17 cellular contexts compared by ENCODE assay signal in genomic region chr12:67352682-67353081, GRCh38.
DNase-seq lines count a peak whose midpoint lies in the region; ATAC-seq and TF ChIP-seq lines count a peak whose summit lies in the region.
"Had no signal": no experiment of that assay in that cellular context is flagged by ENCODE, and none has a peak within 500 bp of the region (broad histone marks: within the 10 kb centered on the region; RNA-seq: fewer than 3 reads in every experiment).

No MANE protein-coding gene starts in this region.

- H2AFZ ChIP-seq in mammary epithelial cell (ENCODE audit: low read depth, low read length) (no peak overlapping the region), PC-3 (ENCODE audit: low read length) (no peak overlapping the region)

- H3K79me2 ChIP-seq in mammary epithelial cell (ENCODE audit: insufficient read depth, low read length) (no peaks in the 10 kb centered on the region), PC-3 (ENCODE audit: low read length) (no peaks in the 10 kb centered on the region)

- H3K27ac ChIP-seq in mammary epithelial cell (ENCODE audit: insufficient read depth, low read depth, low read length), result no peak overlapping the region
- no peak overlapping the region for H3K27ac ChIP-seq in breast epithelium
- H3K27ac ChIP-seq in PC-3 (ENCODE audit: low read length), result no peak overlapping the region
- peak overlapping the region; percentile 18 for H3K27ac ChIP-seq in psoas muscle
- H3K27ac ChIP-seq: C4-2B had no signal

- no peak overlapping the region for H3K4me3 Mint-ChIP-seq in activated naive CD4-positive, alpha-beta T cell treated with anti-CD3 and anti-CD28 coated beads, Interleukin-2, amount 10 ng/mL, durations not matched to agents 7 days and 5 days
- H3K4me3 Mint-ChIP-seq: HFFc6 had no signal

- H3K9me3 ChIP-seq in mammary epithelial cell (replicated peaks; ENCODE audit: insufficient read depth, low read length) (no peaks in the 10 kb centered on the region), breast epithelium (no peaks in the 10 kb centered on the region), PC-3 (ENCODE audit: low read length) (no peaks in the 10 kb centered on the region), psoas muscle (no peaks in the 10 kb centered on the region)

- in situ Hi-C loops in mammary epithelial cell (cut with MboI; ENCODE audit: low sequenced_read_pairs in 2 of 2), result loop anchor here (10.0 to 25.0 kb wide), 2 partner anchors 585 to 592 kb away; no protein-coding TSS in a partner anchor

- no peak overlapping the region for H3K9ac ChIP-seq in mammary epithelial cell (ENCODE audit: insufficient read depth, low read length)
- H3K9ac ChIP-seq in PC-3 (ENCODE audit: low read length), result no peak overlapping the region

- ATAC-seq in PC-3 (no peak), psoas muscle (no peak), HG03460 (IDR thresholded peaks at IDR 0.05; ENCODE audit: unreplicated experiment) (no peak)

- DNase-seq in mammary epithelial cell (peak; percentile 33), breast epithelium (ENCODE audit: low spot score in 2 of 2) (no peak), PC-3 (peak; percentile 14), epithelial cell of esophagus (ENCODE audit: low read depth) (peak; percentile 41), psoas muscle (no peak), mucosa of gallbladder (ENCODE audit: low spot score) (no peak)
- no peak for DNase-seq in activated naive CD4-positive, alpha-beta T cell treated with anti-CD3 and anti-CD28 coated beads, Interleukin-2, amount 10 ng/mL, durations not matched to agents 7 days and 5 days
- DNase-seq: H7, HFFc6, Kasumi-1, NCI-H1694, NCI-H2081, NCI-H2171, NCI-H526, Right ventricle myocardium superior had no signal

- H3K27me3 Mint-ChIP-seq in activated naive CD4-positive, alpha-beta T cell treated with anti-CD3 and anti-CD28 coated beads, Interleukin-2, amount 10 ng/mL, durations not matched to agents 7 days and 5 days, result peaks cover 5% of the 10 kb centered on the region

- H3K36me3 Mint-ChIP-seq in activated naive CD4-positive, alpha-beta T cell treated with anti-CD3 and anti-CD28 coated beads, Interleukin-2, amount 10 ng/mL, durations not matched to agents 7 days and 5 days, result no peaks in the 10 kb centered on the region

- no peaks in the 10 kb centered on the region for H3F3A ChIP-seq in PC-3 (ENCODE audit: low read length, unreplicated experiment)

- peaks cover 8% of the 10 kb centered on the region for H3K9me3 Mint-ChIP-seq in activated naive CD4-positive, alpha-beta T cell treated with anti-CD3 and anti-CD28 coated beads, Interleukin-2, amount 10 ng/mL, durations not matched to agents 7 days and 5 days
- H3K9me3 Mint-ChIP-seq: HFFc6 had no signal

- TF ChIP-seq CTCF in mammary epithelial cell (conservative IDR thresholded peaks at IDR 0.05 in 1 of 2, IDR thresholded peaks at IDR 0.05 in 1 of 2; ENCODE audit: extremely low read depth in 1 of 2, insufficient read depth in 1 of 2, low read depth in 1 of 2, low read length in 2 of 2), result no peak
- TF ChIP-seq CTCF in breast epithelium (IDR thresholded peaks at IDR 0.05), result no peak
- TF ChIP-seq CTCF in PC-3 (conservative IDR thresholded peaks at IDR 0.05; ENCODE audit: low read depth, low read length), result no peak
- TF ChIP-seq CTCF in epithelial cell of esophagus (IDR thresholded peaks at IDR 0.05; ENCODE audit: insufficient read depth, low read depth, low read length, missing control alignments), result no peak
- TF ChIP-seq CTCF in psoas muscle (IDR thresholded peaks at IDR 0.05), result no peak

- no peak overlapping the region for H3K27ac Mint-ChIP-seq in activated naive CD4-positive, alpha-beta T cell treated with anti-CD3 and anti-CD28 coated beads, Interleukin-2, amount 10 ng/mL, durations not matched to agents 7 days and 5 days
- H3K27ac Mint-ChIP-seq: HFFc6 had no signal

- CTCF ChIA-PET in mammary epithelial cell (lab: Charles Lee; ENCODE audit: low non-redundant PET) (no interaction called here), PC-3 (lab: Charles Lee) (no interaction called here)
- CTCF ChIA-PET in activated naive CD4-positive, alpha-beta T cell treated with anti-CD3 and anti-CD28 coated beads, Interleukin-2, amount 10 ng/mL, durations not matched to agents 7 days and 5 days (lab: Charles Lee), result interaction anchor here (1.4 to 6.0 kb wide), 3 partner anchors 11 to 646 kb away, joined by 3 to 72 read pairs (median 3); no protein-coding TSS in a partner anchor

- H3K27me3 ChIP-seq in mammary epithelial cell (ENCODE audit: insufficient read depth, low read length) (no peaks in the 10 kb centered on the region), breast epithelium (no peaks in the 10 kb centered on the region), PC-3 (ENCODE audit: low read length) (no peaks in the 10 kb centered on the region), psoas muscle (ENCODE audit: insufficient read depth in 3 of 3, low read length in 2 of 3) (no peaks in the 10 kb centered on the region)

- POLR2A ChIA-PET in PC-3 (lab: Charles Lee; ENCODE audit: unreplicated experiment), result no interaction called here

- H3K9me2 ChIP-seq in PC-3 (replicated peaks; ENCODE audit: low read length), result no peaks in the 10 kb centered on the region

- H4K20me1 ChIP-seq in mammary epithelial cell (ENCODE audit: insufficient read depth, low read length) (peaks cover 2% of the 10 kb centered on the region), PC-3 (ENCODE audit: low read length) (no peaks in the 10 kb centered on the region)

- H3K4me1 Mint-ChIP-seq in activated naive CD4-positive, alpha-beta T cell treated with anti-CD3 and anti-CD28 coated beads, Interleukin-2, amount 10 ng/mL, durations not matched to agents 7 days and 5 days, result peaks cover 19% of the 10 kb centered on the region

- H3K4me3 ChIP-seq in mammary epithelial cell (replicated peaks in 1 of 3; ENCODE audit: insufficient read depth in 1 of 3, low read depth in 2 of 3, low read length in 3 of 3) (no peak overlapping the region), breast epithelium (no peak overlapping the region), PC-3 (ENCODE audit: low read length) (no peak overlapping the region), epithelial cell of esophagus (ENCODE audit: low read length) (no peak overlapping the region), psoas muscle (no peak overlapping the region)

- BruUV-seq in mammary epithelial cell (replicated peaks; lab: Mats Ljungman, UMichigan) (no TSS peak), PC-3 (replicated peaks; lab: Mats Ljungman, UMichigan) (no TSS peak)

- dilution Hi-C loops in mammary epithelial cell (cut with HindIII; ENCODE audit: low sequenced_read_pairs), result no loop called here

- WGBS in mammary epithelial cell (ENCODE audit: low coverage, missing lambda C conversion rate), result 67% methylated on average over 2 of the region's 2 CpGs
- 48 to 58% (median 52%) methylated on average over 2 of the region's 2 CpGs for WGBS in psoas muscle, 3 donors

- H3K36me3 ChIP-seq in mammary epithelial cell (ENCODE audit: insufficient read depth, low read length) (no peaks in the 10 kb centered on the region), breast epithelium (no peaks in the 10 kb centered on the region), PC-3 (ENCODE audit: low read depth, low read length) (no peaks in the 10 kb centered on the region), psoas muscle (ENCODE audit: insufficient read depth in 1 of 2, low read depth in 1 of 2) (no peaks in the 10 kb centered on the region)

- no peak for TF ChIP-seq POLR2A in breast epithelium (IDR thresholded peaks at IDR 0.05)

- no peaks in the 10 kb centered on the region for H3K4me1 ChIP-seq in mammary epithelial cell (ENCODE audit: insufficient read depth, low read length)
- H3K4me1 ChIP-seq in breast epithelium, result no peaks in the 10 kb centered on the region
- peaks cover 5% of the 10 kb centered on the region for H3K4me1 ChIP-seq in PC-3 (ENCODE audit: insufficient read depth, low read length)
- peaks cover 17% of the 10 kb centered on the region for H3K4me1 ChIP-seq in psoas muscle

- intact Hi-C loops in mammary epithelial cell (cut with micrococcal nuclease) (no loop called here), breast epithelium (cut with DNase I; ENCODE audit: low total_unique reads) (no loop called here), PC-3 (cut with micrococcal nuclease) (loop anchor here (10.0 kb wide), 1 partner anchor 682 kb away; no protein-coding TSS in a partner anchor), psoas muscle (cut with DNase I) (no loop called here)

- no peak overlapping the region for H3K4me2 ChIP-seq in mammary epithelial cell (ENCODE audit: insufficient read depth, low read depth, low read length)
- H3K4me2 ChIP-seq in PC-3 (ENCODE audit: low read length), result no peak overlapping the region

Comparison
In these comparisons a context has a peak if more than half of its experiments do, and no peak if none do; other contexts are left out.
1. DNase-seq: peak in mammary epithelial cell (single experiment), PC-3 (single experiment) and epithelial cell of esophagus (single experiment); none in breast epithelium (0 of 2), psoas muscle (0 of 2), mucosa of gallbladder (single experiment) and activated naive CD4-positive, alpha-beta T cell treated with anti-CD3 and anti-CD28 coated beads, Interleukin-2, amount 10 ng/mL, durations not matched to agents 7 days and 5 days (single experiment).